ENCODE assay signal across 8 cellular contexts in the genomic region with DNA sequence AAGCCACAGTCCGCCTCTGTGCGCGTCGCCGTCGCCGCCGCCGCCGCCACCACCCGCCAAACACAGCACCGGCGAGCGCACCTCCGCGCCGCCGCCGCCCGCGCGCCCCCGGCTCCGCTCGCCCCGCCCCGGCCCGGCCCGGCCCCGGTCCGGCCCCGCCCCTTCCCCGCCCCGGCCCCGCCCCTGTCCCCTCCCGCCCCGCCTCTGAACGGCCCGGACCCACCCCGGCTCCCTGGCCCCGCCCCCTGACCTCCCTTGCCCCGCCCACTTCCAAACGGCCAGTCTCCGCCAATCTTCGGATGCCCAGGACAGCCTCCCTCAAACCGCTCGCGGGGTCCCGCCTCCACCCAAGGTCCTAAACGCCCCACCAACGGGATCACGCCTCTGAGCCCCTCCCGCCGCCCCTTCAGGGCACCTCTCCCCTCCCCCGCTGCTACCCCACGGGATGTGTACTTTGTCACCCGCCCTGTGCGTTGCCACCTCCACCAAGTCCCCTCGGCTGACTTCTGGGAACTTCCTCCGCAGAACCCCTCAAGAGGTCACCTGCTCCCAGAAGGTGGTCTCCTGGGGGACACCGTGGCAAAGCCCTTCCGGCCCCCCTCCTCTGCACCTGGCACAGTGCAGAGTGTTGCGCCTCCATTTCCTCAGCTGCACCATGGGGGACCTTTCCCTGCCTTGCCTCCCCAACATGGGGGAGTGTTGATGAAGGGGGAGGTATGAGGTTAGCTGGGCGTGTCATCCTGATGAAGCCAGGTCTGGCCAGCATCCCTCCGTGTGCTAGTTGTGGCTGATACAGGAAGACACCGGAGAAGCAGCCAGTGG. TPM values are rescaled to one million over a fixed set of nuclear protein-coding genes. Genes with fewer than 3 reads are reported as not detected.
A peak's percentile ranks its signal among the peaks of the same experiment; 100 is the strongest.
DNase-seq lines count a peak whose midpoint lies in the region; ATAC-seq and TF ChIP-seq lines count a peak whose summit lies in the region.

A gene (minus strand): TSS at position 85 of the 822 bp plus-strand sequence. CDS start 191 bp downstream, outside the sequence.

- no peak for TF ChIP-seq POLR2A in spleen (IDR thresholded peaks at IDR 0.05)

- peak within 1 kb of the TSS; percentile 70 for H3K27ac ChIP-seq in caudate nucleus (ENCODE audit: low read depth, low read length)
- peak within 1 kb of the TSS; percentile 29 to 87 (median 74) for H3K27ac ChIP-seq in spleen

- H3K27me3 ChIP-seq in spleen (replicated peaks in 1 of 7) = no peaks in the 10 kb centered on the region

- intact Hi-C loops in spleen (cut with DNase I; ENCODE audit: low total_unique reads) = loop anchor here (10.0 kb wide), 1 partner anchor 76 kb away; a partner anchor contains a TSS

- DNase-seq in AG09319 (ENCODE audit: extremely low read depth, low read depth) (peak; percentile 25), NCI-H1105 treated with DMSO at 0.1 percent for 48 hours (lab: John Stamatoyannopoulos, UW) (peak; percentile 30), caudate nucleus (lab: John Stamatoyannopoulos, UW) (peak in 56 of 61 donors; percentile 23 to 90 (median 72)), iris pigment epithelial cell (ENCODE audit: low read depth) (peak; percentile 55), spleen (peak; percentile 96)

- ATAC-seq in GM19467 (IDR thresholded peaks at IDR 0.05; ENCODE audit: unreplicated experiment) (peak; percentile 45), HG03025 (IDR thresholded peaks at IDR 0.05; ENCODE audit: low FRiP score, unreplicated experiment) (no peak)
- ATAC-seq in activated CD4-positive, CD25-positive, alpha-beta regulatory T cell treated with anti-CD3 and anti-CD28 coated beads, Interleukin-2, amount 50 U/mL, for 24 hours = peak; percentile 63 to 66

- TF ChIP-seq CTCF in AG09319 (IDR thresholded peaks at IDR 0.05; ENCODE audit: low read depth, low read length) = no peak
- TF ChIP-seq CTCF in spleen (IDR thresholded peaks at IDR 0.05 in 8 of 11, conservative IDR thresholded peaks at IDR 0.05 in 3 of 11) = no peak

- H3K9me3 ChIP-seq in spleen = no peaks in the 10 kb centered on the region

- peaks cover 0 to 31% (median 0%) of the 10 kb centered on the region in 6 donors for H3K36me3 ChIP-seq in spleen

- 4 to 20% (median 5%) methylated on average over 12 to 62 of the region's 66 CpGs for WGBS in spleen, 5 donors

- H3K4me1 ChIP-seq in spleen = peaks cover 17 to 79% (median 47%) of the 10 kb centered on the region in 6 donors

- peak within 1 kb of the TSS; percentile 54 to 91 (median 70) for H3K4me3 ChIP-seq in spleen

RNA-seq across cellular contexts. Expression of the gene that starts here (rescaled TPM):
- 10 to 100 TPM; 35.5 to 93.1 (median 73.7) TPM for total RNA-seq in spleen
- polyA plus RNA-seq in spleen = 10 to 100 TPM; 32.6 to 61.5 (median 46.6) TPM

Comparison
In these comparisons a context has a peak if more than half of its experiments do, and no peak if none do; other contexts are left out.
1. DNase-seq: peak in every context shown above with its lines; median percentile 96 in spleen; 72 in caudate nucleus; 55 in iris pigment epithelial cell; 30 in NCI-H1105 treated with DMSO at 0.1 percent for 48 hours; 25 in AG09319.